ENCODE assay signal across 21 cellular contexts in the genomic region with DNA sequence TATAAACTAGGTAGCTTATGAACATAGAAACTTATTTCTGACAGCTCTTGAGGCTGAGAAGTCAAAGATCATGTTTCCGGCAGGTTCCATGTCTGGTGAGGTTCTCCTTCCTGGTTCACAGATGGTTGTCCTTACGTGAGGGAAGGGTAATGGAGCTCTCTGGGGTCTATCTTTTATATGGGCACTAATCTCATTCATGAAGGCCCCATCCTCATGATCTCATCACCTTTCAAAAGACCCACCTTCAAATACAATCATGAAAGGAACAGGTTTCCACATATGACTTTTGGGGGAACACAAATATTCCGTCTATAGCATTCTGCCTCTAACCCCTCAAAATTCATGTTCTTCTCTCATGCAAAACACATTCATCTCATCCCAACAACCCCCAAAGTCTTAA.
DNase-seq lines count a peak whose midpoint lies in the region; TF ChIP-seq lines count a peak whose summit lies in the region.
"Had no signal": no experiment of that assay in that cellular context is flagged by ENCODE, and none has a peak within 500 bp of the region (broad histone marks: within the 10 kb centered on the region; RNA-seq: fewer than 3 reads in every experiment).

No MANE protein-coding gene starts in this region.

- H3K4me3 ChIP-seq in esophagus squamous epithelium (no peak overlapping the region), muscle layer of duodenum (ENCODE audit: low read depth in 1 of 2, low read length in 2 of 2) (no peak overlapping the region)
- H3K4me3 ChIP-seq: A549, HAP-1 had no signal

- DNase-seq in caudate nucleus (lab: John Stamatoyannopoulos, UW) (no peak), esophagus squamous epithelium (lab: John Stamatoyannopoulos, UW) (no peak), NCI-H510A (lab: John Stamatoyannopoulos, UW) (no peak), NCI-H1417 treated with DMSO at 0.1 percent for 48 hours (lab: John Stamatoyannopoulos, UW) (no peak)
- DNase-seq in central memory CD4-positive, alpha-beta T cell, result no peak
- DNase-seq: EL; GF-D8; KG1; NCI-H1092; NCI-H146; NCI-H2029; NCI-H226; NCI-H524; NCI-H774; NK-92 treated with Interleukin-12 subunit alpha and Interleukin-12 subunit beta, amount 100 ng/mL, for 24 hours; SIG-M5 had no signal

- H3K27ac ChIP-seq in caudate nucleus (ENCODE audit: low read depth, low read length) (peak overlapping the region; percentile 97), esophagus squamous epithelium (peak overlapping the region in 3 of 4 donors; percentile 65 to 79 (median 67)), muscle layer of duodenum (ENCODE audit: low read length) (peak overlapping the region; percentile 61), temporal lobe (ENCODE audit: low read depth, low read length) (peak overlapping the region; percentile 98)
- H3K27ac ChIP-seq: A549, HL-60 had no signal

- no peak for TF ChIP-seq CTCF in esophagus squamous epithelium (IDR thresholded peaks at IDR 0.05)

- H3K36me3 ChIP-seq in esophagus squamous epithelium, result no peaks in the 10 kb centered on the region
- no peaks in the 10 kb centered on the region for H3K36me3 ChIP-seq in muscle layer of duodenum (ENCODE audit: control insufficient read depth in 1 of 2, insufficient read depth in 2 of 2, low read length in 2 of 2)
- H3K36me3 ChIP-seq: HAP-1 had no signal

- no peaks in the 10 kb centered on the region for H3K27me3 ChIP-seq in esophagus squamous epithelium
- no peaks in the 10 kb centered on the region for H3K27me3 ChIP-seq in muscle layer of duodenum (ENCODE audit: low read depth, low read length)

- no peak for TF ChIP-seq POLR2A in esophagus squamous epithelium (IDR thresholded peaks at IDR 0.05)

- 84 to 94% methylated on average over 2 to 3 of the region's 3 CpGs for WGBS in esophagus squamous epithelium, 2 donors

- no peaks in the 10 kb centered on the region for H3K9me3 ChIP-seq in esophagus squamous epithelium
- H3K9me3 ChIP-seq in muscle layer of duodenum (ENCODE audit: control insufficient read depth in 1 of 2, low read length in 2 of 2), result no peaks in the 10 kb centered on the region
- H3K9me3 ChIP-seq: A549, HAP-1 had no signal

- H3K4me1 ChIP-seq in esophagus squamous epithelium (peaks cover 0 to 44% (median 20%) of the 10 kb centered on the region in 3 donors), muscle layer of duodenum (ENCODE audit: control insufficient read depth in 1 of 2, insufficient read depth in 2 of 2, low read length in 2 of 2) (peaks cover 7 to 11% of the 10 kb centered on the region in 2 donors)
- H3K4me1 ChIP-seq: HAP-1 had no signal

- intact Hi-C loops in esophagus squamous epithelium (cut with DNase I), result no loop called here
